Comparison of ENCODE assay signal across 18 cellular contexts in the genomic region with DNA sequence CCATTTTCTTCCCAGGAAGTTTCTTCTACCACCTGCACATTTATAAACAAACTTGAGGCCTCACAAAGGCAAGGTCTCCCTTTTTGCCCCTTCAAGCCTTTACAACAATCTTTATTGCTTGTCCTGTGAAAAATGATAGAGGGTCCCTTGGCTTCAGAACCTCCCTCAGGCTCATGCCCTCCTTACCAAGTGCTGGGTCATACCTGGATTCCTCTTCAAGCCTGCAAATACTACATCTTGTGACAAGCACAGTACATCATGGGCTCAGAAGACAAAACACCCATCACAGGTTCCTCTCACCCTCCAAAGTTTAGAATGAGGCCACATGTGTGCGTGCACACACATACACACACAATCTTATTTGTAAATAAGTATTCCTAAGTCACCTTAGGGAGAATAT. TPM values are rescaled to one million over a fixed set of nuclear protein-coding genes. Genes with fewer than 3 reads are reported as not detected.
A peak's percentile ranks its signal among the peaks of the same experiment; 100 is the strongest.
DNase-seq lines count a peak whose midpoint lies in the region; ATAC-seq, FAIRE-seq and TF ChIP-seq lines count a peak whose summit lies in the region.
"Had no signal": no experiment of that assay in that cellular context is flagged by ENCODE, and none has a peak within 500 bp of the region (broad histone marks: within the 10 kb centered on the region; RNA-seq: fewer than 3 reads in every experiment).

No MANE protein-coding gene starts in this region.

- H4K20me1 ChIP-seq in H1 (replicated peaks in 1 of 2; ENCODE audit: control insufficient read depth in 1 of 2, insufficient read depth in 2 of 2, low read length in 2 of 2): no peaks in the 10 kb centered on the region
- H4K20me1 ChIP-seq: BLaER1 treated with 17β-estradiol and CSF1 and Interleukin-3, amounts not matched to agents 10 nM and 100 nM had no signal

- peak overlapping the region; percentile 35 for H3K27ac Mint-ChIP-seq in nephron progenitor cell
- H3K27ac Mint-ChIP-seq in natural killer cell treated with Interleukin-12 subunit alpha and Interleukin-12 subunit beta and Interleukin-15 and Interleukin-18, amount 100 ng/mL, for 72 hours: no peak overlapping the region

- no peak for TF ChIP-seq EP300 in H1 (IDR thresholded peaks at IDR 0.05; ENCODE audit: borderline replicate concordance in 1 of 2, low read depth in 2 of 2, low read length in 2 of 2)

- peaks cover 33% of the 10 kb centered on the region for H3K4me1 Mint-ChIP-seq in nephron progenitor cell
- H3K4me1 Mint-ChIP-seq in natural killer cell treated with Interleukin-12 subunit alpha and Interleukin-12 subunit beta and Interleukin-15 and Interleukin-18, amount 100 ng/mL, for 72 hours (ENCODE audit: low read depth in 2 of 2): no peaks in the 10 kb centered on the region

- no peak for TF ChIP-seq RAD21 in H1 (IDR thresholded peaks at IDR 0.05 in 1 of 2, conservative IDR thresholded peaks at IDR 0.05 in 1 of 2; ENCODE audit: low read depth in 2 of 2, low read length in 2 of 2)

- H3K79me2 ChIP-seq in H1 (ENCODE audit: control insufficient read depth in 1 of 2, insufficient read depth in 2 of 2, low read length in 2 of 2): no peaks in the 10 kb centered on the region

- H3K27ac ChIP-seq in cardiac muscle cell: peak overlapping the region; percentile 54
- H3K27ac ChIP-seq in H1 (ENCODE audit: low read depth, low read length): no peak overlapping the region
- H3K27ac ChIP-seq: BLaER1 treated with 17β-estradiol and CSF1 and Interleukin-3, amounts not matched to agents 10 nM and 100 nM had no signal

- no peak overlapping the region for H2BK20ac ChIP-seq in H1 (ENCODE audit: low read length)

- no peak overlapping the region for H3K56ac ChIP-seq in H1 (replicated peaks; ENCODE audit: insufficient read length, low read depth, low read length)

- H2BK12ac ChIP-seq in H1 (ENCODE audit: low read depth, low read length): no peak overlapping the region

- no peak overlapping the region for H4K8ac ChIP-seq in H1 (ENCODE audit: extremely low read depth, insufficient read depth, low read length)

- peaks cover 7% of the 10 kb centered on the region for H3K27me3 Mint-ChIP-seq in nephron progenitor cell (ENCODE audit: low read depth, poor library complexity)
- peaks cover 0 to 3% of the 10 kb centered on the region in 2 donors for H3K27me3 Mint-ChIP-seq in natural killer cell treated with Interleukin-12 subunit alpha and Interleukin-12 subunit beta and Interleukin-15 and Interleukin-18, amount 100 ng/mL, for 72 hours

- CTCF ChIA-PET in H1 (lab: Charles Lee; ENCODE audit: partially characterized antibody): interaction anchor here (0.7 to 1.6 kb wide), 6 partner anchors 9 to 280 kb away, joined by 3 to 9 read pairs (median 4); no protein-coding TSS in a partner anchor

- POLR2A ChIA-PET in H1 (lab: Charles Lee; ENCODE audit: partially characterized antibody): no interaction called here

- H3K4me1 ChIP-seq in cardiac muscle cell (ENCODE audit: low read depth): peaks cover 4% of the 10 kb centered on the region
- H3K4me1 ChIP-seq in H1 (replicated peaks in 1 of 4; ENCODE audit: control insufficient read depth in 3 of 4, insufficient read depth in 4 of 4, low read length in 3 of 4): peaks cover 0 to 3% (median 0%) of the 10 kb centered on the region in 4 experiments; a peak in 1 of 7 replicates

- no peaks in the 10 kb centered on the region for H3K36me3 ChIP-seq in cardiac muscle cell
- no peaks in the 10 kb centered on the region for H3K36me3 ChIP-seq in H1 (ENCODE audit: control insufficient read depth in 2 of 4, insufficient read depth in 4 of 4, low read length in 3 of 4)
- H3K36me3 ChIP-seq: BLaER1 treated with 17β-estradiol and CSF1 and Interleukin-3, amounts not matched to agents 10 nM and 100 nM had no signal

- no peak overlapping the region for H2BK15ac ChIP-seq in H1 (ENCODE audit: low read length)

- no peak overlapping the region; the same call in none of the 2 replicates for H3K18ac ChIP-seq in H1 (ENCODE audit: extremely low read depth, low read length)

- no peak overlapping the region for H3K4me2 ChIP-seq in H1 (ENCODE audit: insufficient read depth in 1 of 2, low read depth in 2 of 2, low read length in 2 of 2)

- H3K23ac ChIP-seq in H1 (ENCODE audit: insufficient read length): no peak overlapping the region

- DNase-seq in cardiac muscle cell (ENCODE audit: low read depth in 1 of 2, low spot score in 1 of 2) (no peak), cardiac septum (ENCODE audit: low spot score) (no peak), H1 (ENCODE audit: low read depth in 1 of 2, low spot score in 2 of 2) (peak in 1 of 2 experiments; percentile 17), nephron progenitor cell (no peak), NCI-H82 treated with DMSO at 0.1 percent for 48 hours (lab: John Stamatoyannopoulos, UW; ENCODE audit: unreplicated experiment) (no peak), iPS-NIHi7 (ENCODE audit: extremely low spot score) (no peak), DMS79 (lab: John Stamatoyannopoulos, UW) (no peak)
- DNase-seq in natural killer cell treated with Interleukin-12 subunit alpha and Interleukin-12 subunit beta and Interleukin-15 and Interleukin-18, amount 100 ng/mL, for 72 hours (ENCODE audit: low spot score): no peak
- DNase-seq: HCEC 1CT, NCI-H1436 treated with DMSO at 0.1 percent for 48 hours, NCI-H2081, NCI-H774 had no signal

- intact Hi-C loops in cardiac septum (cut with DNase I): no loop called here

- no peak overlapping the region for H2AK5ac ChIP-seq in H1 (ENCODE audit: low read depth, low read length)

- no peaks in the 10 kb centered on the region for H3K23me2 ChIP-seq in H1 (ENCODE audit: low read depth, low read length)

- no peak overlapping the region for H4K91ac ChIP-seq in H1 (replicated peaks; ENCODE audit: insufficient read length, low read length)

- H2BK120ac ChIP-seq in H1 (replicated peaks; ENCODE audit: low read depth, low read length): no peak overlapping the region

- H3K36me3 Mint-ChIP-seq in nephron progenitor cell (ENCODE audit: low read depth): no peaks in the 10 kb centered on the region
- H3K36me3 Mint-ChIP-seq in natural killer cell treated with Interleukin-12 subunit alpha and Interleukin-12 subunit beta and Interleukin-15 and Interleukin-18, amount 100 ng/mL, for 72 hours: no peaks in the 10 kb centered on the region

- H3K27me3 ChIP-seq in cardiac muscle cell (no peaks in the 10 kb centered on the region), H1 (replicated peaks in 1 of 4; ENCODE audit: control insufficient read depth in 3 of 4, extremely low read depth in 1 of 4, insufficient read depth in 3 of 4, low read length in 3 of 4) (no peaks in the 10 kb centered on the region)
- H3K27me3 ChIP-seq: BLaER1 treated with 17β-estradiol and CSF1 and Interleukin-3, amounts not matched to agents 10 nM and 100 nM had no signal

- TF ChIP-seq CTCF in cardiac muscle cell (IDR thresholded peaks at IDR 0.05; ENCODE audit: low read depth, low read length) (no peak), H1 (IDR thresholded peaks at IDR 0.05; ENCODE audit: control extremely low read depth in 1 of 3, insufficient read depth in 1 of 3, low read depth in 1 of 3, low read length in 3 of 3) (no peak), nephron progenitor cell (IDR thresholded peaks at IDR 0.05) (no peak)

- no peak for ATAC-seq in natural killer cell treated with Interleukin-12 subunit alpha and Interleukin-12 subunit beta and Interleukin-15 and Interleukin-18, amount 100 ng/mL, for 72 hours
- ATAC-seq: K562, Panc1 had no signal

- no peak overlapping the region for H3K4ac ChIP-seq in H1 (replicated peaks; ENCODE audit: insufficient read length, low read depth, low read length)

- H3K9me3 ChIP-seq in cardiac muscle cell (ENCODE audit: low read depth): no peaks in the 10 kb centered on the region
- no peaks in the 10 kb centered on the region for H3K9me3 ChIP-seq in H1 (ENCODE audit: insufficient read depth in 2 of 2, low read depth in 1 of 2, low read length in 1 of 2)
- H3K9me3 ChIP-seq: BLaER1 treated with 17β-estradiol and CSF1 and Interleukin-3, amounts not matched to agents 10 nM and 100 nM had no signal

- H2AFZ ChIP-seq in H1 (ENCODE audit: low read length): peak overlapping the region; percentile 40; the same call in 1 of the 2 replicates

- FAIRE-seq in H1 (lab: Jason Lieb, UNC): no peak
- FAIRE-seq: GM19239, K562 had no signal

- H3K79me1 ChIP-seq in H1 (ENCODE audit: low read depth, low read length): no peaks in the 10 kb centered on the region

- TF ChIP-seq POLR2A in H1 (IDR thresholded peaks at IDR 0.05; ENCODE audit: control extremely low read depth in 1 of 2, low read depth in 2 of 2, low read length in 2 of 2): no peak

- H3K4me3 Mint-ChIP-seq in nephron progenitor cell: no peak overlapping the region
- H3K4me3 Mint-ChIP-seq in natural killer cell treated with Interleukin-12 subunit alpha and Interleukin-12 subunit beta and Interleukin-15 and Interleukin-18, amount 100 ng/mL, for 72 hours: no peak overlapping the region

- no peak overlapping the region for H2BK5ac ChIP-seq in H1 (ENCODE audit: low read depth, low read length)

- no peak overlapping the region for H3K9ac ChIP-seq in H1 (replicated peaks in 1 of 4; ENCODE audit: extremely low read depth in 1 of 4, low read depth in 3 of 4, low read length in 3 of 4)
- H3K9ac ChIP-seq: BLaER1 treated with 17β-estradiol and CSF1 and Interleukin-3, amounts not matched to agents 10 nM and 100 nM had no signal

- H3K9me3 Mint-ChIP-seq in nephron progenitor cell: no peaks in the 10 kb centered on the region
- H3K9me3 Mint-ChIP-seq in natural killer cell treated with Interleukin-12 subunit alpha and Interleukin-12 subunit beta and Interleukin-15 and Interleukin-18, amount 100 ng/mL, for 72 hours: no peaks in the 10 kb centered on the region

- H4K5ac ChIP-seq in H1 (ENCODE audit: insufficient read length, low read depth, low read length): no peak overlapping the region

- H3K4me3 ChIP-seq in cardiac muscle cell (no peak overlapping the region), H1 (ENCODE audit: extremely low read depth in 1 of 4, insufficient read depth in 2 of 4, low read depth in 3 of 4, low read length in 4 of 4) (no peak overlapping the region)
- H3K4me3 ChIP-seq: BLaER1 treated with 17β-estradiol and CSF1 and Interleukin-3, amounts not matched to agents 10 nM and 100 nM; K562 had no signal

- 100% methylated on average over 1 of the region's 1 CpG; no CpG with 5 or more reads in 1 of the 2 experiments for WGBS in H1 (ENCODE audit: extremely low coverage in 1 of 2, insufficient coverage in 1 of 2, insufficient read length in 1 of 2, insufficient replicate concordance in 2 of 2, low coverage in 1 of 2, low lambda C conversion rate in 2 of 2, missing lambda C conversion rate in 1 of 2), 2 experiments

- no peak overlapping the region for H3K14ac ChIP-seq in H1 (ENCODE audit: insufficient read length)

RNA-seq across cellular contexts. Expression of a gene that starts 9.1 kb away (rescaled TPM):
- total RNA-seq in cardiac muscle cell: 0.21 and 0.39 TPM in 2 replicates
- not detected in 2 replicates for polyA plus RNA-seq in cardiac muscle cell
- 0.16 TPM for total RNA-seq in cardiac septum
- total RNA-seq in H1 (2021; fragmentation: NEBNext Ultra II Directional; extraction: Animal tissue kit (Norgen Biotek cat#: 25700)): 0.07 and 0.08 TPM in 2 replicates
- polyA plus RNA-seq in H1 (2011; rRNA removed): 0.05 TPM in 1 of 2 replicates, not detected in the other
- polyA plus RNA-seq in H1 (2011; cell fraction: cytosol; rRNA removed): 0.08 TPM
- polyA plus RNA-seq in H1 (2011; cell fraction: nucleus; rRNA removed): 0.07 TPM
- 0.05 to 0.08 TPM (median 0.05 TPM) in 3 of 4 replicates, not detected in the other for polyA plus RNA-seq in H1 (2012, experiment 1 of 2)
- not detected for polyA plus RNA-seq in H1 (2012, experiment 2 of 2)
- 0.06 TPM for polyA plus RNA-seq in H1 (2013, experiment 1 of 2)
- polyA plus RNA-seq in H1 (2013, experiment 2 of 2): 0.04 TPM
- 0.09 and 0.12 TPM in 2 replicates for polyA minus RNA-seq in H1 (2011; rRNA and poly(A)+ RNA removed)
- polyA minus RNA-seq in H1 (2011; cell fraction: cytosol; rRNA and poly(A)+ RNA removed): not detected
- 0.30 TPM for polyA minus RNA-seq in H1 (2011; cell fraction: nucleus; rRNA and poly(A)+ RNA removed)
- total RNA-seq in natural killer cell treated with Interleukin-12 subunit alpha and Interleukin-12 subunit beta and Interleukin-15 and Interleukin-18, amount 100 ng/mL, for 72 hours: 1 to 10 TPM in 1 of 2 donors, under 1 TPM in 1; 0.43 to 1.2 TPM
- total RNA-seq: A172, K562, NCI-H460 had no signal
- polyA plus RNA-seq: K562 had no signal

RNA-seq across cellular contexts. Expression of a gene that starts 25.7 kb away (rescaled TPM):
- total RNA-seq in cardiac muscle cell (17.6 and 21.1 TPM in 2 replicates), cardiac septum (26.6 TPM)
- polyA plus RNA-seq in cardiac muscle cell (12.3 and 15.5 TPM in 2 replicates), H1 (2011; rRNA removed) (9.3 and 10.2 TPM in 2 replicates)
- 12.0 TPM in 2 replicates for total RNA-seq in H1 (2021; fragmentation: NEBNext Ultra II Directional; extraction: Animal tissue kit (Norgen Biotek cat#: 25700))
- polyA plus RNA-seq in H1 (2011; cell fraction: cytosol; rRNA removed): 10.8 TPM
- polyA plus RNA-seq in H1 (2011; cell fraction: nucleus; rRNA removed): 8.1 TPM
- 9.2 to 9.9 TPM (median 9.7 TPM) in 4 replicates for polyA plus RNA-seq in H1 (2012, experiment 1 of 2)
- 7.2 TPM for polyA plus RNA-seq in H1 (2012, experiment 2 of 2)
- polyA plus RNA-seq in H1 (2013, experiment 1 of 2): 4.8 TPM
- polyA plus RNA-seq in H1 (2013, experiment 2 of 2): 4.9 TPM
- polyA minus RNA-seq in H1 (2011; rRNA and poly(A)+ RNA removed): 15.0 and 18.2 TPM in 2 replicates
- polyA minus RNA-seq in H1 (2011; cell fraction: cytosol; rRNA and poly(A)+ RNA removed): 8.7 TPM
- polyA minus RNA-seq in H1 (2011; cell fraction: nucleus; rRNA and poly(A)+ RNA removed): 8.3 TPM
- 1 to 10 TPM; 1.7 to 2.9 TPM for total RNA-seq in natural killer cell treated with Interleukin-12 subunit alpha and Interleukin-12 subunit beta and Interleukin-15 and Interleukin-18, amount 100 ng/mL, for 72 hours
